In genomic region chr1:183689770-183690204, GRCh38 we compare ENCODE assay signal across 10 cellular contexts. TPM values are rescaled to one million over a fixed set of nuclear protein-coding genes. Genes with fewer than 3 reads are reported as not detected.
DNase-seq lines count a peak whose midpoint lies in the region; ATAC-seq and TF ChIP-seq lines count a peak whose summit lies in the region.
"Had no signal": no experiment of that assay in that cellular context is flagged by ENCODE, and none has a peak within 500 bp of the region (broad histone marks: within the 10 kb centered on the region; RNA-seq: fewer than 3 reads in every experiment).

No MANE protein-coding gene starts in this region.

- H3K27ac ChIP-seq in foreskin keratinocyte = no peak overlapping the region

- no peak for TF ChIP-seq CTCF in foreskin keratinocyte (conservative IDR thresholded peaks at IDR 0.05)

- ATAC-seq in GM21381 (IDR thresholded peaks at IDR 0.05; ENCODE audit: unreplicated experiment) (peak; percentile 69), HG03159 (IDR thresholded peaks at IDR 0.05; ENCODE audit: unreplicated experiment) (peak; percentile 82), foreskin keratinocyte (peak; percentile 51)

- H3K27me3 ChIP-seq in foreskin keratinocyte = peaks cover 3% of the 10 kb centered on the region

- peak; percentile 7 to 22 for DNase-seq in activated CD4-positive, alpha-beta T cell treated with anti-CD3 and anti-CD28 coated beads, Interleukin-2, amount 50 U/mL, for 48 hours
- DNase-seq in activated CD4-positive, alpha-beta T cell treated with anti-CD3 and anti-CD28 coated beads for 1 hour = no peak
- peak in 1 of 2 donors; percentile 41 for DNase-seq in foreskin keratinocyte
- no peak for DNase-seq in NCI-H2029 treated with DMSO at 0.1 percent for 48 hours (lab: John Stamatoyannopoulos, UW)
- DNase-seq in NCI-H2196 (lab: John Stamatoyannopoulos, UW; ENCODE audit: unreplicated experiment) = no peak
- no peak for DNase-seq in NCI-H526 treated with DMSO at 0.1 percent for 48 hours (lab: John Stamatoyannopoulos, UW)
- DNase-seq: NCI-H2171 had no signal

- H3K4me1 ChIP-seq in foreskin keratinocyte = no peaks in the 10 kb centered on the region

RNA-seq across cellular contexts. Expression of gene APOBEC4, which starts 36.7 kb away (rescaled TPM):
- not detected in 2 replicates for total RNA-seq in foreskin keratinocyte
- polyA plus RNA-seq in foreskin keratinocyte = not detected in 2 replicates
- total RNA-seq: mucosa of gallbladder had no signal

RNA-seq across cellular contexts. Expression of gene ARPC5, which starts 54.2 kb away (rescaled TPM):
- 187 and 212 TPM in 2 replicates for total RNA-seq in foreskin keratinocyte
- polyA plus RNA-seq in foreskin keratinocyte = 107 and 137 TPM in 2 replicates

Comparison
In these comparisons a context has a peak if more than half of its experiments do, and no peak if none do; other contexts are left out.
1. DNase-seq: peak in activated CD4-positive, alpha-beta T cell treated with anti-CD3 and anti-CD28 coated beads, Interleukin-2, amount 50 U/mL, for 48 hours (2 of 2); none in activated CD4-positive, alpha-beta T cell treated with anti-CD3 and anti-CD28 coated beads for 1 hour (single experiment), NCI-H2029 treated with DMSO at 0.1 percent for 48 hours (single experiment), NCI-H2196 (single experiment) and NCI-H526 treated with DMSO at 0.1 percent for 48 hours (single experiment).
2. Peak in every context shown above with its lines, with median percentiles within 50 percentile points of each other: ATAC-seq.